In genomic region chr17:35795871-35796265, GRCh38 we compare ENCODE assay signal across 1 cellular context.
TF ChIP-seq lines count a peak whose summit lies in the region.

No MANE protein-coding gene starts in this region.

TF ChIP-seq in GM12878, 131 proteins besides CTCF, POLR2A, EP300 and RAD21:
- TF ChIP-seq MYC (IDR thresholded peaks at IDR 0.05; ENCODE audit: insufficient read depth, insufficient read length, insufficient replicate concordance, low read length, severe bottlenecking): no peak
- TF ChIP-seq NR2C1 (IDR thresholded peaks at IDR 0.05): no peak
- no peak for TF ChIP-seq MEF2A (IDR thresholded peaks at IDR 0.05; ENCODE audit: insufficient read depth, low read depth, low read length)
- TF ChIP-seq RUNX3 (IDR thresholded peaks at IDR 0.05; ENCODE audit: low read length): no peak
- no peak for TF ChIP-seq NR2C2 (IDR thresholded peaks at IDR 0.05; ENCODE audit: borderline replicate concordance, control insufficient read depth, insufficient read length, low read depth)
- no peak for TF ChIP-seq MEF2B (IDR thresholded peaks at IDR 0.05; ENCODE audit: partially characterized antibody, poor library complexity, severe bottlenecking)
- no peak for TF ChIP-seq TARDBP (IDR thresholded peaks at IDR 0.05; ENCODE audit: borderline replicate concordance)
- no peak for TF ChIP-seq IKZF2 (IDR thresholded peaks at IDR 0.05)
- no peak for TF ChIP-seq IRF4 (IDR thresholded peaks at IDR 0.05; ENCODE audit: low read depth, low read length)
- TF ChIP-seq, protein P1, sequence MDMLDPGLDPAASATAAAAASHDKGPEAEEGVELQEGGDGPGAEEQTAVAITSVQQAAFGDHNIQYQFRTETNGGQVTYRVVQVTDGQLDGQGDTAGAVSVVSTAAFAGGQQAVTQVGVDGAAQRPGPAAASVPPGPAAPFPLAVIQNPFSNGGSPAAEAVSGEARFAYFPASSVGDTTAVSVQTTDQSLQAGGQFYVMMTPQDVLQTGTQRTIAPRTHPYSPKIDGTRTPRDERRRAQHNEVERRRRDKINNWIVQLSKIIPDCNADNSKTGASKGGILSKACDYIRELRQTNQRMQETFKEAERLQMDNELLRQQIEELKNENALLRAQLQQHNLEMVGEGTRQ (IDR thresholded peaks at IDR 0.05; ENCODE audit: borderline replicate concordance, low read depth, low read length): no peak
TF ChIP-seq in GM12878: peak in this region for 0.
